In the genomic region with DNA sequence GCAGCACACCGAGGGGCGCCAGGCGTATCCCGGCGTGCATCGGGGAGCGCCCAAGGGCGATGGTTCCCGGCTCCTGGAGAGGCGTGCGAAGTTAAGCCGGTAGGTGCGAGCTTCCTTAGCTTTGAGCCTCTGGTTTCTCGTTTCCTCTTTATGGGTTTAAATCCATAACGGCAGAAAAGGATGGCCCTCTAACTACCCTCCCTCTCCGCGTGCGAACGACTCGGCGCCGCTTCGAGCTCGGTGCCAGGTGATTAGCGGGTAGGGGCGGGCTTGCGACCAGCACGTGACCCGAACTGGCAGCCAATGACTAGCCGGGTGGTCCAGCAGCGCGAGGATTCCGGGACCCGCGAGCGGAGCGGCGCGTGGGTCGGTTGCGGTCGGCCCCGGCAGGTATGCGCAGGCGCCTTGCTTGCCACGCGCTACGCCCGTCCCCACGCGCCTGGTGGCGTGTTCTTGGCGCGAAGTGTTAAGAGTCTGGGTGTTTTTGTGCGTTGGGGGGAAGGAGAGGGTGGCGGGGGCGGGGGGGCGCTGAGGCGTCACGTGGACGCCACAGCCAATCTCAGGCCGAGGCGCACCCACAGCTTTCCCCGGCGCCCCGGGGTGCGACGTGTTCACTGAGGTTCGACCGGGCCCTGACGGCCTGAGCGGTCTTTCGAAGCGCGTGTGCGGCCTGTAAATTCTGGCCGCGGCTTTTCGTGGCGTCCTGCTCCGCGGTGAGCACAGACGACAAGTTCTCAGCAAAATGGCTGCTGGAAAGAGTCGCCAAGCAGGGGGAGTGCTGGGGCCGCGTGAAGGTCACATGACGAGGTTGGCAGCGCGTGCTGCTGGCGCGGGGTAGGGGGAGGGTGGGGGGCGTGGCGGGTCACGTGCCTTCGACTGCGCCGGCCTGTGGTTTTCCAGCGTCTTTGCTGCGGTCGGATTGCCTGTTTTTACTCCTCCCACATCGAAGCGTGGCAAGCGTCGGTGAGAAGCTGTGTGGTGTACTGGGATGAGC, we compare ENCODE assay signal across 8 cellular contexts. TPM values are rescaled to one million over a fixed set of nuclear protein-coding genes. Genes with fewer than 3 reads are reported as not detected.
DNase-seq lines count a peak whose midpoint lies in the region; ATAC-seq and TF ChIP-seq lines count a peak whose summit lies in the region.

No MANE protein-coding gene starts in this region.

- ATAC-seq in activated CD4-positive, CD25-positive, alpha-beta regulatory T cell treated with anti-CD3 and anti-CD28 coated beads, Interleukin-2, amount 50 U/mL, for 24 hours: peak; percentile 92 to 93
- ATAC-seq in HG02678 (IDR thresholded peaks at IDR 0.05; ENCODE audit: unreplicated experiment): no peak

- TF ChIP-seq CTCF in AG09309 (IDR thresholded peaks at IDR 0.05; ENCODE audit: control insufficient read depth, insufficient read depth, low read depth, low read length, missing control alignments) (no peak), cardiac fibroblast (IDR thresholded peaks at IDR 0.05; ENCODE audit: low read depth, low read length) (no peak)

- H3K4me3 ChIP-seq in AG09309 (ENCODE audit: control insufficient read depth, low read depth, low read length) (peak overlapping the region; percentile 43), cardiac fibroblast (replicated peaks in 1 of 2; ENCODE audit: low read depth in 2 of 2, low read length in 2 of 2) (peak overlapping the region; percentile 59 to 61), skin epidermis (peak overlapping the region; percentile 28 to 49 (median 41))

- no peak for DNase-seq in AG09309 (ENCODE audit: low read depth)
- DNase-seq in H4 (ENCODE audit: low spot score): peak; percentile 92
- DNase-seq in NCI-H2196 treated with DMSO at 0.1 percent for 48 hours (lab: John Stamatoyannopoulos, UW; ENCODE audit: unreplicated experiment): peak; percentile 67
- peak; percentile 77 to 86 for DNase-seq in cardiac fibroblast (ENCODE audit: low read depth in 2 of 2)
- DNase-seq in inferior parietal cortex (ENCODE audit: extremely low spot score): peak; percentile 79

- peak overlapping the region in 19 of 21 experiments; percentile 2 to 89 (median 73) for H3K27ac ChIP-seq in skin epidermis

RNA-seq across cellular contexts. Expression of a gene that starts 38.7 kb away (rescaled TPM):
- total RNA-seq in H4 (2014; rRNA removed; shearing (Covaris generic)): 14.1 and 19.4 TPM in 2 replicates
